Comparison of ENCODE assay signal across 8 cellular contexts in the genomic region with DNA sequence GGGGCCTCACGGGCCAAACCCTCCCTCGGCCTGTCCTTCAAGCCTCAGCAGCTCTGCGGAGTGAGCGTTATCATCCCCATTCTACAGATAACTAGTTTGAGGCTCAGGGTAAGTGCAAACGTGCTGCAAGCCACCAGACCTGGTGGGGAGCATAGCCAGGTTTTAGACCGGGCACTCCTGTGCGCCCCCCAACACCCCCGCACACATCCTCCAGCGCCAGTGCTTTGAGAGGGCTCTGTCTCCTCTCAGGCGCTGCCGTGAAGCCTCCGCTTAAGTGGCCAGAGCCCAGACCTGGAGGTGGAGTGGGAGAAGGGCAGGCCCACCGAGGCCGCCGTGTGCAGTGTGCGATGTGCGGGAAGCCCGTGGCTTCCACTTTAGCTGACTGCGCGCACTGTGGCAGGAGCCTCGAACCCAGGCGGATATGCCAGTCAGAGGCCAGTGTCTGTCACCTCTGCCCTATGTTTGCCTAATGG. TPM values are rescaled to one million over a fixed set of nuclear protein-coding genes. Genes with fewer than 3 reads are reported as not detected.
DNase-seq lines count a peak whose midpoint lies in the region; ATAC-seq and FAIRE-seq lines count a peak whose summit lies in the region.

No MANE protein-coding gene starts in this region.

- H3K27me3 Mint-ChIP-seq in naive B cell: no peaks in the 10 kb centered on the region

- H3K9me3 Mint-ChIP-seq in naive B cell: peaks cover 0 to 4% (median 0%) of the 10 kb centered on the region in 7 donors

- peaks cover 17% of the 10 kb centered on the region for H3K36me3 ChIP-seq in BLaER1

- peak overlapping the region; percentile 90 to 98 (median 96) for H3K27ac Mint-ChIP-seq in naive B cell

- H3K4me3 Mint-ChIP-seq in naive B cell: peak overlapping the region; percentile 74 to 99 (median 98)

- peaks cover 73 to 84% (median 82%) of the 10 kb centered on the region in 3 donors for H3K4me1 Mint-ChIP-seq in naive B cell

- H3K27ac ChIP-seq in BLaER1 (peak overlapping the region; percentile 99), adipose tissue (ENCODE audit: low read depth, low read length) (peak overlapping the region; percentile 45)

- peak overlapping the region; percentile 94 for H3K4me2 ChIP-seq in BLaER1

- ATAC-seq in HG02943 (IDR thresholded peaks at IDR 0.05; ENCODE audit: low read depth, unreplicated experiment) (peak; percentile 0), naive B cell (ENCODE audit: low read depth in 2 of 2) (peak in 1 of 2 donors; percentile 1)

- peaks cover 0 to 5% of the 10 kb centered on the region in 2 donors for H3K36me3 Mint-ChIP-seq in naive B cell

- DNase-seq in naive B cell: no peak
- no peak for DNase-seq in AG20443 (ENCODE audit: low spot score)
- DNase-seq in GM19239 (ENCODE audit: insufficient read length, low spot score): no peak
- no peak for DNase-seq in retina
- DNase-seq in NCI-H1417 treated with DMSO at 0.1 percent for 48 hours (lab: John Stamatoyannopoulos, UW): no peak

- H4K20me1 ChIP-seq in BLaER1: peaks cover 49% of the 10 kb centered on the region

- FAIRE-seq in GM19239 (lab: Jason Lieb, UNC): no peak

- peak overlapping the region; percentile 97 for H3K4me3 ChIP-seq in BLaER1

- H3K27me3 ChIP-seq in BLaER1: no peaks in the 10 kb centered on the region

- no peaks in the 10 kb centered on the region for H3K9me3 ChIP-seq in BLaER1

- H3K9ac ChIP-seq in BLaER1: peak overlapping the region; percentile 99

- peaks cover 86% of the 10 kb centered on the region for H3K4me1 ChIP-seq in BLaER1

- WGBS in adipose tissue, 3 donors: 62 to 83% (median 73%) methylated on average over 22 of the region's 22 CpGs

RNA-seq across cellular contexts. Expression of a gene that starts 1.6 kb away (rescaled TPM):
- polyA plus RNA-seq in adipose tissue (100 to 1,000 TPM in 2 of 3 donors, 10 to 100 TPM in 1; 97.5 to 180 (median 114) TPM), naive B cell (ENCODE audit: low read depth in 6 of 6) (100 to 1,000 TPM in 2 of 6 donors, 10 to 100 TPM in 4; 71.9 to 121 (median 84.2) TPM)

RNA-seq across cellular contexts. Expression of a gene that starts 56.9 kb away (rescaled TPM):
- polyA plus RNA-seq in adipose tissue: 1 to 10 TPM; 5.0 to 9.8 (median 8.6) TPM
- polyA plus RNA-seq in naive B cell (ENCODE audit: low read depth in 6 of 6): 10 to 100 TPM; 12.1 to 26.5 (median 22.5) TPM
